In the genomic region with DNA sequence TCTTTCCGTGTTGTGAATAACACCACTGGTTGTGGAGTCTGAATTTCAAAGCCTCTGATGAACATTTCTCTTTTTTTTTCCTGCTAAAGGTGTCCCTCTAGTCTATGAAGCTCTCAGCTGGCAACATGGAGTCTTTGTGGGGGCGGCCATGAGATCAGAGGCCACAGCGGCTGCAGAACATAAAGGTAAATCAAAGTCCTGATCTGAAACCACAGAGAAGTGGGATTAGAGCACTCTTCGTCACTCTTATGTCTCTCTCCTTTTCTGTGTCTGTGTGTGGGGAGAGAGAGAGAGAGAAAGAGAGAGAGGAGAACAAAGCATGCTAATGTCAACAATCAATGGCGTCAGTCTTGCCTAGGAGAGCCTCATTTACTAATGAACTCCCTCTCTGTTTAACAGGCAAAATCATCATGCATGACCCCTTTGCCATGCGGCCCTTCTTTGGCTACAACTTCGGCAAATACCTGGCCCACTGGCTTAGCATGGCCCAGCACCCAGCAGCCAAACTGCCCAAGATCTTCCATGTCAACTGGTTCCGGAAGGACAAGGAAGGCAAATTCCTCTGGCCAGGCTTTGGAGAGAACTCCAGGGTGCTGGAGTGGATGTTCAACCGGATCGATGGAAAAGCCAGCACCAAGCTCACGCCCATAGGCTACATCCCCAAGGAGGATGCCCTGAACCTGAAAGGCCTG, we compare ENCODE assay signal across 1 cellular context.
TF ChIP-seq lines count a peak whose summit lies in the region.

No MANE protein-coding gene starts in this region.

TF ChIP-seq in H1, 55 proteins besides CTCF, POLR2A, EP300 and RAD21:
- TF ChIP-seq KDM5A (IDR thresholded peaks at IDR 0.05; ENCODE audit: low read length) (no peak), TAF7 (optimal IDR thresholded peaks at IDR 0.05; ENCODE audit: borderline replicate concordance, low read depth, low read length) (no peak), RBBP5 (IDR thresholded peaks at IDR 0.05; ENCODE audit: borderline replicate concordance, low read depth, low read length) (no peak), FOSL1 (IDR thresholded peaks at IDR 0.05; ENCODE audit: insufficient read depth, low read depth, low read length) (no peak), KDM1A (IDR thresholded peaks at IDR 0.05; ENCODE audit: borderline replicate concordance, low read length) (no peak), CHD2 (IDR thresholded peaks at IDR 0.05; ENCODE audit: low read length) (no peak), TBP (IDR thresholded peaks at IDR 0.05; ENCODE audit: low read depth, low read length) (no peak), CEBPB (IDR thresholded peaks at IDR 0.05; ENCODE audit: low read depth, low read length) (no peak), NRF1 (IDR thresholded peaks at IDR 0.05; ENCODE audit: low read depth, low read length) (no peak), SIRT6 (IDR thresholded peaks at IDR 0.05; ENCODE audit: low read length) (no peak), ASH2L (IDR thresholded peaks at IDR 0.05; ENCODE audit: low read length) (no peak), BACH1 (IDR thresholded peaks at IDR 0.05; ENCODE audit: low read length) (no peak), POU5F1 (IDR thresholded peaks at IDR 0.05; ENCODE audit: low read depth, low read length) (no peak), SRF (IDR thresholded peaks at IDR 0.05; ENCODE audit: low read depth, low read length) (no peak), BCL11A (IDR thresholded peaks at IDR 0.05; ENCODE audit: low read depth in 2 of 2, low read length in 2 of 2) (no peak), CHD1 (IDR thresholded peaks at IDR 0.05; ENCODE audit: low read depth, low read length) (no peak), SIX5 (IDR thresholded peaks at IDR 0.05; ENCODE audit: low read depth, low read length) (no peak), SIN3A (conservative IDR thresholded peaks at IDR 0.05 in 1 of 2, IDR thresholded peaks at IDR 0.05 in 1 of 2; ENCODE audit: low read depth in 1 of 2, low read length in 2 of 2) (no peak)
- TF ChIP-seq, protein P1, sequence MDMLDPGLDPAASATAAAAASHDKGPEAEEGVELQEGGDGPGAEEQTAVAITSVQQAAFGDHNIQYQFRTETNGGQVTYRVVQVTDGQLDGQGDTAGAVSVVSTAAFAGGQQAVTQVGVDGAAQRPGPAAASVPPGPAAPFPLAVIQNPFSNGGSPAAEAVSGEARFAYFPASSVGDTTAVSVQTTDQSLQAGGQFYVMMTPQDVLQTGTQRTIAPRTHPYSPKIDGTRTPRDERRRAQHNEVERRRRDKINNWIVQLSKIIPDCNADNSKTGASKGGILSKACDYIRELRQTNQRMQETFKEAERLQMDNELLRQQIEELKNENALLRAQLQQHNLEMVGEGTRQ (IDR thresholded peaks at IDR 0.05; ENCODE audit: low read length), result no peak
- TF ChIP-seq, protein P2, sequence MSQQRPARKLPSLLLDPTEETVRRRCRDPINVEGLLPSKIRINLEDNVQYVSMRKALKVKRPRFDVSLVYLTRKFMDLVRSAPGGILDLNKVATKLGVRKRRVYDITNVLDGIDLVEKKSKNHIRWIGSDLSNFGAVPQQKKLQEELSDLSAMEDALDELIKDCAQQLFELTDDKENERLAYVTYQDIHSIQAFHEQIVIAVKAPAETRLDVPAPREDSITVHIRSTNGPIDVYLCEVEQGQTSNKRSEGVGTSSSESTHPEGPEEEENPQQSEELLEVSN (IDR thresholded peaks at IDR 0.05), result no peak
TF ChIP-seq in H1: peak in this region for 0.
